ENCODE assay signal across 16 cellular contexts in genomic region chr7:4771737-4772136, GRCh38. TPM values are rescaled to one million over a fixed set of nuclear protein-coding genes. Genes with fewer than 3 reads are reported as not detected.
DNase-seq lines count a peak whose midpoint lies in the region; ATAC-seq and TF ChIP-seq lines count a peak whose summit lies in the region.
"Had no signal": no experiment of that assay in that cellular context is flagged by ENCODE, and none has a peak within 500 bp of the region (broad histone marks: within the 10 kb centered on the region; RNA-seq: fewer than 3 reads in every experiment).

No MANE protein-coding gene starts in this region.

- H3K9me3 ChIP-seq in right cardiac atrium (ENCODE audit: control insufficient read depth, low read length) (no peaks in the 10 kb centered on the region), right atrium auricular region (no peaks in the 10 kb centered on the region), esophagus muscularis mucosa (no peaks in the 10 kb centered on the region), uterus (no peaks in the 10 kb centered on the region)
- H3K9me3 ChIP-seq: BE2C, Caco-2 had no signal

- TF ChIP-seq EP300 in esophagus muscularis mucosa (IDR thresholded peaks at IDR 0.05): no peak

- TF ChIP-seq POLR2A in esophagus muscularis mucosa (IDR thresholded peaks at IDR 0.05; ENCODE audit: low read depth): no peak
- no peak for TF ChIP-seq POLR2A in erythroblast (IDR thresholded peaks at IDR 0.05; ENCODE audit: low read length)
- TF ChIP-seq POLR2A in uterus (IDR thresholded peaks at IDR 0.05): no peak

- DNase-seq in right cardiac atrium: peak in 2 of 3 donors; percentile 38 to 60
- DNase-seq in right atrium auricular region (ENCODE audit: low spot score): no peak
- DNase-seq in esophagus muscularis mucosa (ENCODE audit: extremely low spot score): no peak
- DNase-seq in erythroblast (lab: John Stamatoyannopoulos, UW): no peak
- DNase-seq in uterus: no peak
- no peak for DNase-seq in stimulated activated CD4-positive, alpha-beta T cell treated with anti-CD3 and anti-CD28 coated beads, Interleukin-12 subunit alpha, Interleukin-12 subunit beta, amount 100 ng/mL, for 4 hours
- DNase-seq: BE2C; C1 segment of cervical spinal cord; Caco-2; CD4-positive, CD25-positive, alpha-beta regulatory T cell; GM23248; HCEC 1CT; HFFc6; IMR-90 had no signal

- H3K36me3 ChIP-seq in right atrium auricular region: peaks cover 10% of the 10 kb centered on the region
- peaks cover 0 to 10% (median 5%) of the 10 kb centered on the region in 4 donors for H3K36me3 ChIP-seq in esophagus muscularis mucosa
- H3K36me3 ChIP-seq in rectal smooth muscle tissue (ENCODE audit: control insufficient read depth, insufficient read depth, low read length): no peaks in the 10 kb centered on the region
- H3K36me3 ChIP-seq in uterus: no peaks in the 10 kb centered on the region

- H3K4me3 ChIP-seq in right cardiac atrium (ENCODE audit: low read length) (no peak overlapping the region), right atrium auricular region (no peak overlapping the region), esophagus muscularis mucosa (no peak overlapping the region), rectal smooth muscle tissue (ENCODE audit: low read length) (no peak overlapping the region), uterus (no peak overlapping the region)
- H3K4me3 ChIP-seq: GM23248 had no signal

- no peak for ATAC-seq in right cardiac atrium

- H3K4me1 ChIP-seq in right cardiac atrium (ENCODE audit: control insufficient read depth, insufficient read depth, low read length) (peaks cover 5% of the 10 kb centered on the region), right atrium auricular region (peaks cover 0 to 40% of the 10 kb centered on the region in 2 donors), esophagus muscularis mucosa (peaks cover 44 to 68% (median 63%) of the 10 kb centered on the region in 4 donors), rectal smooth muscle tissue (ENCODE audit: control insufficient read depth, insufficient read depth, low read length) (peaks cover 26% of the 10 kb centered on the region), uterus (peaks cover 0 to 7% of the 10 kb centered on the region in 2 donors)
- H3K4me1 ChIP-seq: BE2C had no signal

- intact Hi-C loops in right cardiac atrium (cut with DNase I): no loop called here
- intact Hi-C loops in esophagus muscularis mucosa (cut with DNase I): no loop called here
- intact Hi-C loops in uterus (cut with DNase I; ENCODE audit: low total_unique reads): no loop called here

- WGBS in right cardiac atrium: 88% methylated on average over 9 of the region's 9 CpGs
- 83% methylated on average over 6 of the region's 9 CpGs for WGBS in esophagus muscularis mucosa

- no peak overlapping the region for H3K9ac ChIP-seq in rectal smooth muscle tissue (ENCODE audit: low read length)
- H3K9ac ChIP-seq: GM23248 had no signal

- no peak for TF ChIP-seq CTCF in right atrium auricular region (IDR thresholded peaks at IDR 0.05)
- no peak for TF ChIP-seq CTCF in esophagus muscularis mucosa (IDR thresholded peaks at IDR 0.05)
- no peak for TF ChIP-seq CTCF in uterus (IDR thresholded peaks at IDR 0.05)

- no peak overlapping the region for H3K27ac ChIP-seq in right cardiac atrium (ENCODE audit: low read length)
- H3K27ac ChIP-seq in right atrium auricular region: no peak overlapping the region
- H3K27ac ChIP-seq in esophagus muscularis mucosa (replicated peaks in 1 of 4): peak overlapping the region in 3 of 4 donors; percentile 37 to 91 (median 90)
- peak overlapping the region; percentile 47 for H3K27ac ChIP-seq in rectal smooth muscle tissue (ENCODE audit: low read depth, low read length)
- peak overlapping the region in 1 of 2 donors; percentile 35 for H3K27ac ChIP-seq in uterus
- H3K27ac ChIP-seq: GM23248, HL-60 had no signal

- H3K27me3 ChIP-seq in right cardiac atrium (ENCODE audit: control insufficient read depth, insufficient read depth) (no peaks in the 10 kb centered on the region), right atrium auricular region (no peaks in the 10 kb centered on the region), esophagus muscularis mucosa (no peaks in the 10 kb centered on the region), rectal smooth muscle tissue (ENCODE audit: control insufficient read depth, insufficient read depth, low read length) (no peaks in the 10 kb centered on the region), uterus (no peaks in the 10 kb centered on the region)
- H3K27me3 ChIP-seq: BE2C had no signal

RNA-seq across cellular contexts. Expression of gene AP5Z1, which starts 3.7 kb away (rescaled TPM):
- total RNA-seq in right cardiac atrium (10 to 100 TPM; 10.5 to 17.3 (median 15.2) TPM), right atrium auricular region (1 to 10 TPM; 7.5 to 9.2 TPM), esophagus muscularis mucosa (10 to 100 TPM; 25.7 to 37.3 (median 31.5) TPM), uterus (10 to 100 TPM; 12.9 to 40.2 (median 14.6) TPM)
- 12.4 TPM for polyA plus RNA-seq in right cardiac atrium

Comparison
In these comparisons a context has a peak if more than half of its experiments do, and no peak if none do; other contexts are left out.
1. DNase-seq: peak in right cardiac atrium (2 of 3); none in right atrium auricular region (single experiment), esophagus muscularis mucosa (single experiment), erythroblast (0 of 2), uterus (0 of 2) and stimulated activated CD4-positive, alpha-beta T cell treated with anti-CD3 and anti-CD28 coated beads, Interleukin-12 subunit alpha, Interleukin-12 subunit beta, amount 100 ng/mL, for 4 hours (single experiment).
2. H3K27ac ChIP-seq: peak in esophagus muscularis mucosa (3 of 4) and rectal smooth muscle tissue (single experiment); none in right cardiac atrium (single experiment) and right atrium auricular region (0 of 2).